25 cellular contexts compared by ENCODE assay signal in genomic region chr12:112049351-112049750, GRCh38.
"Had no signal": no experiment of that assay in that cellular context is flagged by ENCODE, and none has a peak within 500 bp of the region (broad histone marks: within the 10 kb centered on the region; RNA-seq: fewer than 3 reads in every experiment).

No MANE protein-coding gene starts in this region.

- H3K27ac ChIP-seq: left ventricle myocardium inferior, right lobe of liver, tibial artery, upper lobe of right lung, WERI-Rb-1 had no signal

- H3K9me3 ChIP-seq: left ventricle myocardium inferior, mucosa of descending colon, right lobe of liver, tibial artery, upper lobe of right lung had no signal

- ATAC-seq: activated CD4-positive, CD25-positive, alpha-beta regulatory T cell treated with anti-CD3 and anti-CD28 coated beads, Interleukin-2, amount 50 U/mL, for 24 hours; esophagus mucosa; mucosa of descending colon; natural killer cell treated with Interleukin-12 subunit alpha and Interleukin-12 subunit beta and Interleukin-15 and Interleukin-18, amount 100 ng/mL, for 72 hours; right lobe of liver; stimulated activated effector memory CD8-positive, alpha-beta T cell treated with anti-CD3 and anti-CD28 coated beads, Interleukin-12 subunit alpha, Interleukin-12 subunit beta, amount 100 ng/mL, for 72 hours; upper lobe of right lung had no signal

- H3K27me3 ChIP-seq: right lobe of liver, tibial artery, upper lobe of right lung had no signal

- H3K4me3 ChIP-seq: left ventricle myocardium inferior, lung, mucosa of descending colon, right lobe of liver, tibial artery, upper lobe of right lung had no signal

- DNase-seq: activated CD4-positive, alpha-beta memory T cell treated with anti-CD3 and anti-CD28 coated beads, Interleukin-2, amount 10 ng/mL, durations not matched to agents 7 days and 5 days; activated CD4-positive, alpha-beta T cell treated with anti-CD3 and anti-CD28 coated beads, Interleukin-2, amount 10 ng/mL, durations not matched to agents 24 days and 14 days; activated effector memory CD4-positive, alpha-beta T cell treated with anti-CD3 and anti-CD28 coated beads, Interleukin-2, amount 50 U/mL, for 16 hours; activated naive CD4-positive, alpha-beta T cell treated with anti-CD3 and anti-CD28 coated beads, Interleukin-2, amount 10 ng/mL, durations not matched to agents 7 days and 5 days; activated T-cell treated with anti-CD3 and anti-CD28 coated beads for 4 hours; amygdala; endodermal cell; foreskin melanocyte; glutamatergic neuron; left ventricle myocardium inferior; mesendoderm; mucosa of descending colon; posterior cingulate gyrus; right lobe of liver; small intestine; stimulated activated CD4-positive, alpha-beta T cell treated with anti-CD3 and anti-CD28 coated beads, Interleukin-4, amount 100 ng/mL, for 24 hours; T-helper 9 cell; tibial artery; upper lobe of right lung; WERI-Rb-1 had no signal

- H3K4me1 ChIP-seq: left ventricle myocardium inferior, right lobe of liver, tibial artery, upper lobe of right lung had no signal
